Comparison of ENCODE assay signal across 9 cellular contexts in the genomic region with DNA sequence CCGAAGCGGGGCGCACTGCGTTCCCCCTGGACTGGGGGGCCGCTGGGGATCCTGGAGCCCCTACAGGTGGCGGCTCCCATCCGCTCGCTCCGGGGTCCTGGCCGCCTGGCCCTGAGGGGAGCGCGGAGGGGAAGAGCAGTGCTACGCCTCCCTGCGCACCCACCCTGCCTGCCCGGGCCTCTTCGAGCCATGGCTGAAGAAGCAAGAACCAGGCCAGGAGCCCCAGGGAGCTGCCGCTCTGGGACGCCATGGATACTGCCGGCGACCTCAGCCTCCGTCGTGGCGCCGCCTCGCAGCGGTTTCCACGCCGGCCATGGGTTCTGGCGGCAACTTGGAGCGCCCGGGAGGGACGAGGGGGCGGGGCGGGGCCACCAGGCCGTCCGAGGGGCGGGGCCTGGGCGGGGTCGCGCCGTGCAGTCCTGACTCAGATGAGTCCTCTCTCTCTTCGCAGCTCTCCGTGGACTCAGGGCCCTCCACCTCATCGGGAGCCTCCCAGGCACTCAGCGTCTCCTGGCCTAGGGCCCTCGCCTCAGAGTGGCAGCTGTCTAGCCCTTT. TPM values are rescaled to one million over a fixed set of nuclear protein-coding genes. Genes with fewer than 3 reads are reported as not detected.
DNase-seq lines count a peak whose midpoint lies in the region; ATAC-seq and TF ChIP-seq lines count a peak whose summit lies in the region.
"Had no signal": no experiment of that assay in that cellular context is flagged by ENCODE, and none has a peak within 500 bp of the region (broad histone marks: within the 10 kb centered on the region; RNA-seq: fewer than 3 reads in every experiment).

No MANE protein-coding gene starts in this region.

- H3K36me3 ChIP-seq in adipocyte (ENCODE audit: control insufficient read depth, insufficient read depth, low read length, severe bottlenecking) = no peaks in the 10 kb centered on the region
- no peaks in the 10 kb centered on the region for H3K36me3 ChIP-seq in spleen

- H3K27me3 ChIP-seq in adipocyte (replicated peaks; ENCODE audit: control insufficient read depth, insufficient read depth, low read length) = peaks cover 42% of the 10 kb centered on the region
- peaks cover 0 to 40% (median 10%) of the 10 kb centered on the region in 7 donors for H3K27me3 ChIP-seq in spleen (replicated peaks in 1 of 7)

- TF ChIP-seq CTCF in spleen (IDR thresholded peaks at IDR 0.05 in 8 of 11, conservative IDR thresholded peaks at IDR 0.05 in 3 of 11) = no peak

- H3K27ac ChIP-seq in spleen = no peak overlapping the region

- H3K4me1 ChIP-seq in adipocyte (ENCODE audit: control insufficient read depth, insufficient read depth, low read length) (peaks cover 4% of the 10 kb centered on the region), spleen (peaks cover 0 to 18% (median 13%) of the 10 kb centered on the region in 6 donors)

- DNase-seq in adipocyte (ENCODE audit: low read depth) (peak; percentile 56), iPS DF 19.7 (ENCODE audit: low read depth, low spot score) (peak; percentile 40), spleen (peak; percentile 83), OCI-M1 (lab: John Stamatoyannopoulos, UW) (no peak)

- no peak overlapping the region for H3K9ac ChIP-seq in adipocyte (ENCODE audit: low read length)

- WGBS in spleen, 5 donors = 5 to 13% (median 6%) methylated on average over 29 to 46 of the region's 46 CpGs

- intact Hi-C loops in spleen (cut with DNase I; ENCODE audit: low total_unique reads) = no loop called here

- ATAC-seq in GM18517 (IDR thresholded peaks at IDR 0.05; ENCODE audit: unreplicated experiment) (peak; percentile 45), SK-N-SH treated with all-trans-retinoic acid at 6 μM for 48 hours (peak; percentile 73), HG03108 (IDR thresholded peaks at IDR 0.05; ENCODE audit: unreplicated experiment) (no peak), HG03342 (IDR thresholded peaks at IDR 0.05; ENCODE audit: unreplicated experiment) (no peak)

- TF ChIP-seq POLR2A in spleen (IDR thresholded peaks at IDR 0.05) = no peak

- H3K9me3 ChIP-seq in adipocyte (ENCODE audit: control insufficient read depth, low read length) (peaks cover 16% of the 10 kb centered on the region), spleen (no peaks in the 10 kb centered on the region)

- peak overlapping the region; percentile 56 for H3K4me3 ChIP-seq in adipocyte (ENCODE audit: low read length)
- peak overlapping the region; percentile 18 to 65 (median 36) for H3K4me3 ChIP-seq in spleen

TF ChIP-seq in SK-N-SH treated with all-trans-retinoic acid at 6 μM for 48 hours, 23 proteins besides CTCF, POLR2A, EP300 and RAD21:
- TF ChIP-seq ZNF565 (CRISPR knock-in tag; conservative IDR thresholded peaks at IDR 0.05; ENCODE audit: low read depth) (no peak), ARNTL (CRISPR knock-in tag; IDR thresholded peaks at IDR 0.05; ENCODE audit: borderline replicate concordance, low read depth) (no peak), ZNF8 (CRISPR knock-in tag; IDR thresholded peaks at IDR 0.05) (no peak), TOX (CRISPR knock-in tag; IDR thresholded peaks at IDR 0.05; ENCODE audit: borderline replicate concordance) (no peak), ISL1 (CRISPR knock-in tag; IDR thresholded peaks at IDR 0.05) (no peak), TCF4 (CRISPR knock-in tag; IDR thresholded peaks at IDR 0.05; ENCODE audit: borderline replicate concordance) (no peak), GLIS3 (CRISPR knock-in tag; IDR thresholded peaks at IDR 0.05) (no peak), CSDC2 (CRISPR knock-in tag; IDR thresholded peaks at IDR 0.05) (no peak), ZFP3 (CRISPR knock-in tag; IDR thresholded peaks at IDR 0.05) (no peak), ZC3H10 (CRISPR knock-in tag; IDR thresholded peaks at IDR 0.05) (no peak), OSR1 (CRISPR knock-in tag; IDR thresholded peaks at IDR 0.05) (no peak), BACH2 (CRISPR knock-in tag; IDR thresholded peaks at IDR 0.05; ENCODE audit: borderline replicate concordance) (no peak)
- TF ChIP-seq, protein P1, sequence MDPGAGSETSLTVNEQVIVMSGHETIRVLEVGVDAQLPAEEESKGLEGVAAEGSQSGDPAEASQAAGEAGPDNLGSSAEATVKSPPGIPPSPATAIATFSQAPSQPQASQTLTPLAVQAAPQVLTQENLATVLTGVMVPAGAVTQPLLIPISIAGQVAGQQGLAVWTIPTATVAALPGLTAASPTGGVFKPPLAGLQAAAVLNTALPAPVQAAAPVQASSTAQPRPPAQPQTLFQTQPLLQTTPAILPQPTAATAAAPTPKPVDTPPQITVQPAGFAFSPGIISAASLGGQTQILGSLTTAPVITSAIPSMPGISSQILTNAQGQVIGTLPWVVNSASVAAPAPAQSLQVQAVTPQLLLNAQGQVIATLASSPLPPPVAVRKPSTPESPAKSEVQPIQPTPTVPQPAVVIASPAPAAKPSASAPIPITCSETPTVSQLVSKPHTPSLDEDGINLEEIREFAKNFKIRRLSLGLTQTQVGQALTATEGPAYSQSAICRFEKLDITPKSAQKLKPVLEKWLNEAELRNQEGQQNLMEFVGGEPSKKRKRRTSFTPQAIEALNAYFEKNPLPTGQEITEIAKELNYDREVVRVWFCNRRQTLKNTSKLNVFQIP (CRISPR knock-in tag; IDR thresholded peaks at IDR 0.05; ENCODE audit: borderline replicate concordance, low read depth) = no peak
- TF ChIP-seq, protein P2, sequence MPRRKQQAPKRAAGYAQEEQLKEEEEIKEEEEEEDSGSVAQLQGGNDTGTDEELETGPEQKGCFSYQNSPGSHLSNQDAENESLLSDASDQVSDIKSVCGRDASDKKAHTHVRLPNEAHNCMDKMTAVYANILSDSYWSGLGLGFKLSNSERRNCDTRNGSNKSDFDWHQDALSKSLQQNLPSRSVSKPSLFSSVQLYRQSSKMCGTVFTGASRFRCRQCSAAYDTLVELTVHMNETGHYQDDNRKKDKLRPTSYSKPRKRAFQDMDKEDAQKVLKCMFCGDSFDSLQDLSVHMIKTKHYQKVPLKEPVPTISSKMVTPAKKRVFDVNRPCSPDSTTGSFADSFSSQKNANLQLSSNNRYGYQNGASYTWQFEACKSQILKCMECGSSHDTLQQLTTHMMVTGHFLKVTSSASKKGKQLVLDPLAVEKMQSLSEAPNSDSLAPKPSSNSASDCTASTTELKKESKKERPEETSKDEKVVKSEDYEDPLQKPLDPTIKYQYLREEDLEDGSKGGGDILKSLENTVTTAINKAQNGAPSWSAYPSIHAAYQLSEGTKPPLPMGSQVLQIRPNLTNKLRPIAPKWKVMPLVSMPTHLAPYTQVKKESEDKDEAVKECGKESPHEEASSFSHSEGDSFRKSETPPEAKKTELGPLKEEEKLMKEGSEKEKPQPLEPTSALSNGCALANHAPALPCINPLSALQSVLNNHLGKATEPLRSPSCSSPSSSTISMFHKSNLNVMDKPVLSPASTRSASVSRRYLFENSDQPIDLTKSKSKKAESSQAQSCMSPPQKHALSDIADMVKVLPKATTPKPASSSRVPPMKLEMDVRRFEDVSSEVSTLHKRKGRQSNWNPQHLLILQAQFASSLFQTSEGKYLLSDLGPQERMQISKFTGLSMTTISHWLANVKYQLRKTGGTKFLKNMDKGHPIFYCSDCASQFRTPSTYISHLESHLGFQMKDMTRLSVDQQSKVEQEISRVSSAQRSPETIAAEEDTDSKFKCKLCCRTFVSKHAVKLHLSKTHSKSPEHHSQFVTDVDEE (CRISPR knock-in tag; IDR thresholded peaks at IDR 0.05) = no peak
- TF ChIP-seq, protein P3, sequence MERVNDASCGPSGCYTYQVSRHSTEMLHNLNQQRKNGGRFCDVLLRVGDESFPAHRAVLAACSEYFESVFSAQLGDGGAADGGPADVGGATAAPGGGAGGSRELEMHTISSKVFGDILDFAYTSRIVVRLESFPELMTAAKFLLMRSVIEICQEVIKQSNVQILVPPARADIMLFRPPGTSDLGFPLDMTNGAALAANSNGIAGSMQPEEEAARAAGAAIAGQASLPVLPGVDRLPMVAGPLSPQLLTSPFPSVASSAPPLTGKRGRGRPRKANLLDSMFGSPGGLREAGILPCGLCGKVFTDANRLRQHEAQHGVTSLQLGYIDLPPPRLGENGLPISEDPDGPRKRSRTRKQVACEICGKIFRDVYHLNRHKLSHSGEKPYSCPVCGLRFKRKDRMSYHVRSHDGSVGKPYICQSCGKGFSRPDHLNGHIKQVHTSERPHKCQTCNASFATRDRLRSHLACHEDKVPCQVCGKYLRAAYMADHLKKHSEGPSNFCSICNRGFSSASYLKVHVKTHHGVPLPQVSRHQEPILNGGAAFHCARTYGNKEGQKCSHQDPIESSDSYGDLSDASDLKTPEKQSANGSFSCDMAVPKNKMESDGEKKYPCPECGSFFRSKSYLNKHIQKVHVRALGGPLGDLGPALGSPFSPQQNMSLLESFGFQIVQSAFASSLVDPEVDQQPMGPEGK (CRISPR knock-in tag; IDR thresholded peaks at IDR 0.05; ENCODE audit: borderline replicate concordance) = no peak
TF ChIP-seq in SK-N-SH treated with all-trans-retinoic acid at 6 μM for 48 hours: peak in this region for 0.

RNA-seq across cellular contexts. Expression of a gene that starts 50.9 kb away (rescaled TPM):
- 10 to 100 TPM in 2 of 7 donors, 1 to 10 TPM in 5; 1.9 to 16.2 (median 7.3) TPM for total RNA-seq in spleen
- 1 to 10 TPM; 2.6 to 6.7 (median 5.3) TPM for polyA plus RNA-seq in spleen
- total RNA-seq: T-helper 2 cell treated with Interferon-gamma antibody and Interleukin-4, amounts not matched to agents 100 ng/mL and 5 ng/mL, for 36 hours had no signal

Comparison
In these comparisons a context has a peak if more than half of its experiments do, and no peak if none do; other contexts are left out.
1. ATAC-seq: peak in GM18517 (single experiment) and SK-N-SH treated with all-trans-retinoic acid at 6 μM for 48 hours (single experiment); none in HG03108 (single experiment) and HG03342 (single experiment).